Comparison of ENCODE assay signal across 19 cellular contexts in the genomic region with DNA sequence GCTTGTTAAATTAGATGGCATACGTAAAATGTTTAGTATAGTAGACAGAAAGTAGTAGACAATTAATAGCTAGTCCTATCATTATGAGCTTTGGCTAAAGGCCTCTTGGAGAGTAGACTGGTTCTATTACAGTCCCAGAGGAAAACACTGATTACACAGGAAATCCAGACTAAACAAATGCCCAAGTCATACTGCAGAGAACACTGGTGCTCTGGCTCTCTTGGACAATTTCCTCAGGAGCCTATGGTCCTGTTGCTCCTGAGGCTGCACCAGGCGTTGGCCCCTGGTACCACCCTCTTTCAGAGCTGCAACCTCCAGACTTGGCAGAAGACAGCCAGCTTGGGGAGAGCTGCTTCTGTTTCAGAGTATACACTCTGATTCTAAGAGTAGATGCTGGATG. TPM values are rescaled to one million over a fixed set of nuclear protein-coding genes. Genes with fewer than 3 reads are reported as not detected.
DNase-seq lines count a peak whose midpoint lies in the region; ATAC-seq and TF ChIP-seq lines count a peak whose summit lies in the region.
"Had no signal": no experiment of that assay in that cellular context is flagged by ENCODE, and none has a peak within 500 bp of the region (broad histone marks: within the 10 kb centered on the region; RNA-seq: fewer than 3 reads in every experiment).

No MANE protein-coding gene starts in this region.

- H3K4me3 ChIP-seq in right cardiac atrium (ENCODE audit: low read length) = no peak overlapping the region
- no peak overlapping the region for H3K4me3 ChIP-seq in heart right ventricle
- H3K4me3 ChIP-seq in upper lobe of right lung = no peak overlapping the region
- H3K4me3 ChIP-seq: SJSA1 had no signal

- H3K4me1 ChIP-seq in right cardiac atrium (ENCODE audit: control insufficient read depth, insufficient read depth, low read length) = peaks cover 3% of the 10 kb centered on the region
- peaks cover 0 to 59% (median 18%) of the 10 kb centered on the region in 9 donors for H3K4me1 ChIP-seq in heart right ventricle
- peaks cover 30% of the 10 kb centered on the region for H3K4me1 ChIP-seq in upper lobe of right lung
- H3K4me1 ChIP-seq: SJSA1 had no signal

- ATAC-seq in right cardiac atrium (peak; percentile 30 to 45), heart right ventricle (no peak), upper lobe of right lung (peak; percentile 41)
- ATAC-seq: PC-3 had no signal

- WGBS in right cardiac atrium = 72% methylated on average over 2 of the region's 2 CpGs
- 78 to 79% methylated on average over 2 of the region's 2 CpGs for WGBS in heart right ventricle, 2 donors

- DNase-seq in right cardiac atrium = peak in 1 of 3 donors; percentile 55
- no peak for DNase-seq in heart right ventricle
- DNase-seq in dermis blood vessel endothelial cell = peak; percentile 63
- DNase-seq in upper lobe of right lung = no peak
- no peak for DNase-seq in foreskin melanocyte
- DNase-seq in NCI-H510A (lab: John Stamatoyannopoulos, UW) = no peak
- DNase-seq: ACHN; AML-193; CD8-positive, alpha-beta memory T cell; DMS79; KBM-7; NCI-H1436; NCI-H2029; NCI-H2171; NCI-H446; NCI-H82; PC-3 had no signal

- TF ChIP-seq CTCF in heart right ventricle (IDR thresholded peaks at IDR 0.05) = no peak
- TF ChIP-seq CTCF in upper lobe of right lung (IDR thresholded peaks at IDR 0.05) = no peak

- no peak overlapping the region for H3K27ac ChIP-seq in right cardiac atrium (ENCODE audit: low read length)
- H3K27ac ChIP-seq in heart right ventricle = peak overlapping the region in 1 of 10 donors; percentile 27
- H3K27ac ChIP-seq in upper lobe of right lung = no peak overlapping the region
- H3K27ac ChIP-seq: SJSA1 had no signal

- H3K36me3 ChIP-seq in heart right ventricle = peaks cover 0 to 100% (median 80%) of the 10 kb centered on the region in 9 donors
- H3K36me3 ChIP-seq in upper lobe of right lung = peaks cover 97% of the 10 kb centered on the region

- TF ChIP-seq POLR2A in GM18526 (IDR thresholded peaks at IDR 0.05; ENCODE audit: extremely low read depth, insufficient read length) = peak; percentile 28

- intact Hi-C loops in right cardiac atrium (cut with DNase I) = loop anchor here in 1 of 4 donors (5.0 kb wide), 1 partner anchor 35 kb away; no protein-coding TSS in a partner anchor
- intact Hi-C loops in heart right ventricle (cut with DNase I) = loop anchor here in 1 of 10 donors (10.0 kb wide), 1 partner anchor 87 kb away; the partner anchor contains the start of gene GLS
- intact Hi-C loops in upper lobe of right lung (cut with DNase I) = no loop called here

- H3K9me3 ChIP-seq in right cardiac atrium (ENCODE audit: control insufficient read depth, low read length) (no peaks in the 10 kb centered on the region), heart right ventricle (no peaks in the 10 kb centered on the region), upper lobe of right lung (no peaks in the 10 kb centered on the region)
- H3K9me3 ChIP-seq: SJSA1 had no signal

- no peaks in the 10 kb centered on the region for H3K27me3 ChIP-seq in right cardiac atrium (ENCODE audit: control insufficient read depth, insufficient read depth)
- no peaks in the 10 kb centered on the region for H3K27me3 ChIP-seq in heart right ventricle
- H3K27me3 ChIP-seq in upper lobe of right lung = no peaks in the 10 kb centered on the region
- H3K27me3 ChIP-seq: SJSA1 had no signal

RNA-seq across cellular contexts. Expression of gene STAT1, which starts 41.8 kb away (rescaled TPM):
- total RNA-seq in right cardiac atrium (10 to 100 TPM; 45.9 to 73.2 (median 61.8) TPM), heart right ventricle (100 to 1,000 TPM in 1 of 10 donors, 10 to 100 TPM in 9; 35.9 to 438 (median 52.4) TPM), dermis blood vessel endothelial cell (68.6 and 120 TPM in 2 replicates), upper lobe of right lung (98.6 TPM)
- polyA plus RNA-seq in right cardiac atrium (19.4 TPM), heart right ventricle (10 to 100 TPM in 1 of 2 donors, 1 to 10 TPM in 1; 8.9 to 14.6 TPM)

Comparison
In these comparisons a context has a peak if more than half of its experiments do, and no peak if none do; other contexts are left out.
1. ATAC-seq: peak in right cardiac atrium (2 of 2) and upper lobe of right lung (single experiment); none in heart right ventricle (0 of 8).